ENCODE assay signal across 2 cellular contexts in genomic region chr18:54700580-54700979, GRCh38.
TF ChIP-seq lines count a peak whose summit lies in the region.

No MANE protein-coding gene starts in this region.

TF ChIP-seq in IMR-90, 13 proteins besides CTCF, POLR2A, EP300 and RAD21:
- TF ChIP-seq ELK1 (IDR thresholded peaks at IDR 0.05; ENCODE audit: borderline replicate concordance, low read depth, low read length) (no peak), NFE2L2 (IDR thresholded peaks at IDR 0.05; ENCODE audit: low read depth, low read length) (no peak)
TF ChIP-seq in IMR-90: peak in this region for 0.

TF ChIP-seq in K562, 482 proteins besides CTCF, POLR2A, EP300 and RAD21:
- TF ChIP-seq MNT (conservative IDR thresholded peaks at IDR 0.05) (no peak), ZNF444 (CRISPR knock-in tag; IDR thresholded peaks at IDR 0.05) (no peak), RCOR1 (IDR thresholded peaks at IDR 0.05; ENCODE audit: borderline replicate concordance in 1 of 2, low read depth in 2 of 2, low read length in 2 of 2) (no peak), NFYB (IDR thresholded peaks at IDR 0.05; ENCODE audit: extremely low read depth, insufficient read length) (no peak), ZNF316 (IDR thresholded peaks at IDR 0.05) (peak; percentile 54; the same call in 1 of the 2 replicates), ZNF12 (CRISPR knock-in tag; IDR thresholded peaks at IDR 0.05) (no peak), SP2 (IDR thresholded peaks at IDR 0.05; ENCODE audit: extremely low read depth, low read depth, low read length, poor library complexity, severe bottlenecking) (no peak), PML (IDR thresholded peaks at IDR 0.05; ENCODE audit: low read length) (no peak), NR2C2 (CRISPR knock-in tag; IDR thresholded peaks at IDR 0.05) (no peak), NR2C2 (tag; IDR thresholded peaks at IDR 0.05) (peak; percentile 61), E2F1 (CRISPR knock-in tag; IDR thresholded peaks at IDR 0.05) (no peak), ZNF561 (CRISPR knock-in tag; conservative IDR thresholded peaks at IDR 0.05) (no peak), MAFK (IDR thresholded peaks at IDR 0.05; ENCODE audit: low read length) (peak; percentile 38; the same call in 1 of the 2 replicates), TFE3 (CRISPR knock-in tag; IDR thresholded peaks at IDR 0.05) (no peak), NR2C1 (IDR thresholded peaks at IDR 0.05) (peak; percentile 75), NR2C1 (tag; IDR thresholded peaks at IDR 0.05) (peak; percentile 70), KLF6 (CRISPR knock-in tag; IDR thresholded peaks at IDR 0.05; ENCODE audit: borderline replicate concordance) (no peak), SRSF7 (optimal IDR thresholded peaks at IDR 0.05; ENCODE audit: low read depth, low read length) (no peak), RBM14 (IDR thresholded peaks at IDR 0.05; ENCODE audit: borderline replicate concordance, insufficient read depth, low read depth, low read length) (no peak), MAFG (tag; conservative IDR thresholded peaks at IDR 0.05) (peak; percentile 60), HBP1 (CRISPR knock-in tag; IDR thresholded peaks at IDR 0.05) (no peak), C11orf30 (IDR thresholded peaks at IDR 0.05; ENCODE audit: low read depth) (peak; percentile 70), NFE2 (IDR thresholded peaks at IDR 0.05; ENCODE audit: low read depth) (peak; percentile 63), MAFF (IDR thresholded peaks at IDR 0.05; ENCODE audit: low read length) (peak; percentile 22; the same call in 1 of the 2 replicates), ZNF592 (IDR thresholded peaks at IDR 0.05) (no peak), MEF2A (IDR thresholded peaks at IDR 0.05; ENCODE audit: control insufficient read depth, low read depth, low read length) (no peak), ZNF586 (CRISPR knock-in tag; conservative IDR thresholded peaks at IDR 0.05) (no peak), PBX2 (CRISPR knock-in tag; IDR thresholded peaks at IDR 0.05; ENCODE audit: low read depth) (no peak), PBX2 (tag; conservative IDR thresholded peaks at IDR 0.05; ENCODE audit: low read depth) (no peak), ZNF41 (CRISPR knock-in tag; conservative IDR thresholded peaks at IDR 0.05) (no peak), CHCHD3 (CRISPR knock-in tag; IDR thresholded peaks at IDR 0.05) (no peak), HDAC2 (IDR thresholded peaks at IDR 0.05) (no peak), ZNF79 (CRISPR knock-in tag; IDR thresholded peaks at IDR 0.05; ENCODE audit: low read depth) (no peak), CTBP1 (IDR thresholded peaks at IDR 0.05; ENCODE audit: borderline replicate concordance) (no peak), XRCC5 (IDR thresholded peaks at IDR 0.05; ENCODE audit: low read depth, low read length) (no peak), TRIM24 (IDR thresholded peaks at IDR 0.05) (peak in 1 of 2 experiments; percentile 34; a peak in 1 of 4 replicates), CBX8 (IDR thresholded peaks at IDR 0.05; ENCODE audit: borderline replicate concordance, extremely low read depth, low read depth, low read length, poor library complexity, severe bottlenecking) (no peak), ZNF311 (CRISPR knock-in tag; IDR thresholded peaks at IDR 0.05) (no peak), ZNF609 (CRISPR knock-in tag; IDR thresholded peaks at IDR 0.05; ENCODE audit: borderline replicate concordance) (no peak), POLR2AphosphoS5 (IDR thresholded peaks at IDR 0.05; ENCODE audit: control insufficient read depth, insufficient read depth, low read depth, low read length) (no peak), NONO (IDR thresholded peaks at IDR 0.05; ENCODE audit: low read depth in 2 of 2, low read length in 1 of 2) (no peak), ZHX1 (conservative IDR thresholded peaks at IDR 0.05; ENCODE audit: low read length) (no peak)
